ENCODE assay signal across 7 cellular contexts in the genomic region with DNA sequence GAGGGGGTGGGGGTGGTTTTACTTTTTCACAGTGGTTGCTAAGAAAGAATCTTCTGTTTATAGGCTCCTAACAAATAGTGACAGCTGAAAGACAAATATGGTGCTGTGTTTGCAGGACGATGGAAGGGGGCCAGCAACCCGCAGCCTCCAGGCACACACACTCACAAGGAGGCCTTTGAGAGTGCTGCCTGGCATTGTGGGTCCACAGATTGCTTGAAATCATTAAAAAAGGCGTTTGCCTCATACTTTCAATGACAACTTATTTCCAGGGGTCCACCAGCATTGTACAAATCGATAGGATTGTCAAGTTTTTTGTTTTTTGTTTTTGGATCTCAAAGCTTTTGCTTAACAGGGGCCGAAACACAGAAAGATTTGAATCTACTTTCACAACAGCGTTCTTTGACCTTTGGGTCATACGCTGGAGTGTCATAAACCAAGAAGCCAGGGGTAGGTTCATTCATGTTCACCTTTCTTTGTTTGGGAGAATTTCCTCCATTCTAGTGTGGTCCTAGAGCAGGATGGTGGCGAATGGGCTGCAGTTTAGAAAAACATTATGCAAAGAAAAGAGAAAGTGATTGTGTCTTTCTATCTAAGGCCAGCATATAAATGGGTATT. TPM values are rescaled to one million over a fixed set of nuclear protein-coding genes. Genes with fewer than 3 reads are reported as not detected.
DNase-seq lines count a peak whose midpoint lies in the region; ATAC-seq and TF ChIP-seq lines count a peak whose summit lies in the region.

No MANE protein-coding gene starts in this region.

- H3K4me2 ChIP-seq in osteoblast (ENCODE audit: insufficient read depth, low read length) = no peak overlapping the region

- no peaks in the 10 kb centered on the region for H3K79me2 ChIP-seq in osteoblast (ENCODE audit: insufficient read depth, low read length)

- H3K36me3 ChIP-seq in heart right ventricle (no peaks in the 10 kb centered on the region), osteoblast (ENCODE audit: insufficient read depth, low read length) (no peaks in the 10 kb centered on the region), vagina (no peaks in the 10 kb centered on the region)

- no peaks in the 10 kb centered on the region for H4K20me1 ChIP-seq in osteoblast (ENCODE audit: insufficient read depth, low read length)

- peaks cover 0 to 14% (median 0%) of the 10 kb centered on the region in 11 donors for H3K9me3 ChIP-seq in heart right ventricle
- H3K9me3 ChIP-seq in osteoblast (ENCODE audit: low read depth, low read length) = no peaks in the 10 kb centered on the region
- no peaks in the 10 kb centered on the region for H3K9me3 ChIP-seq in vagina

- ATAC-seq in heart right ventricle = peak; percentile 72 to 86 (median 78)

- peaks cover 10 to 47% (median 26%) of the 10 kb centered on the region in 9 donors for H3K4me1 ChIP-seq in heart right ventricle
- peaks cover 14% of the 10 kb centered on the region for H3K4me1 ChIP-seq in osteoblast (ENCODE audit: insufficient read depth, low read length)
- no peaks in the 10 kb centered on the region for H3K4me1 ChIP-seq in vagina

- peak overlapping the region; percentile 53 for H2AFZ ChIP-seq in osteoblast (ENCODE audit: low read length)

- no peak for TF ChIP-seq POLR2A in vagina (IDR thresholded peaks at IDR 0.05)

- WGBS in heart right ventricle, 2 donors = 57 to 63% methylated on average over 8 of the region's 8 CpGs

- H3K27ac ChIP-seq in angular gyrus (ENCODE audit: low read depth, low read length) = peak overlapping the region; percentile 81
- H3K27ac ChIP-seq in heart right ventricle = peak overlapping the region; percentile 73 to 95 (median 90)
- H3K27ac ChIP-seq in osteoblast (ENCODE audit: low read depth, low read length) = peak overlapping the region; percentile 87
- H3K27ac ChIP-seq in vagina = peak overlapping the region; percentile 53

- DNase-seq in heart right ventricle = peak; percentile 63 to 81
- no peak for DNase-seq in osteoblast (ENCODE audit: insufficient read length, low spot score, missing footprints)
- no peak for DNase-seq in vagina (ENCODE audit: extremely low spot score in 2 of 2)
- no peak for DNase-seq in SHP77 (lab: John Stamatoyannopoulos, UW)
- no peak for DNase-seq in activated T-cell treated with anti-CD3 and anti-CD28 coated beads for 4 hours
- DNase-seq in DMS79 treated with DMSO at 0.1 percent for 48 hours (lab: John Stamatoyannopoulos, UW) = no peak

- no peaks in the 10 kb centered on the region for H3K27me3 ChIP-seq in heart right ventricle
- no peaks in the 10 kb centered on the region for H3K27me3 ChIP-seq in osteoblast (ENCODE audit: insufficient read depth, low read length)
- no peaks in the 10 kb centered on the region for H3K27me3 ChIP-seq in vagina

- TF ChIP-seq CTCF in heart right ventricle (IDR thresholded peaks at IDR 0.05) = no peak
- TF ChIP-seq CTCF in osteoblast (IDR thresholded peaks at IDR 0.05; ENCODE audit: extremely low read depth, low read depth, low read length) = no peak
- TF ChIP-seq CTCF in vagina (IDR thresholded peaks at IDR 0.05) = no peak

- intact Hi-C loops in heart right ventricle (cut with DNase I) = loop anchor here in 4 of 10 donors (1.0 to 2.0 kb wide), 3 partner anchors 31 to 34 kb away; a partner anchor contains a TSS
- intact Hi-C loops in vagina (cut with DNase I) = no loop called here

- H3K4me3 ChIP-seq in heart right ventricle (peak overlapping the region in 2 of 10 donors; percentile 5 to 9), osteoblast (ENCODE audit: insufficient read depth, low read length) (no peak overlapping the region), vagina (no peak overlapping the region)

RNA-seq across cellular contexts. Expression of a gene that starts 32.6 kb away (rescaled TPM):
- total RNA-seq in heart right ventricle (100 to 1,000 TPM; 112 to 846 (median 292) TPM), osteoblast (1.8 and 2.2 TPM in 2 replicates), vagina (148 TPM)
- 100 to 1,000 TPM; 120 to 538 TPM for polyA plus RNA-seq in heart right ventricle

Comparison
In these comparisons a context has a peak if more than half of its experiments do, and no peak if none do; other contexts are left out.
1. DNase-seq: peak in heart right ventricle (2 of 2); none in osteoblast (single experiment), vagina (0 of 2), SHP77 (0 of 2), activated T-cell treated with anti-CD3 and anti-CD28 coated beads for 4 hours (single experiment) and DMS79 treated with DMSO at 0.1 percent for 48 hours (single experiment).
2. RNA of a gene that starts 32.6 kb away (total RNA-seq): 112 to 846 TPM in heart right ventricle and 148 TPM in vagina (single experiment); 1.8 to 2.2 TPM in osteoblast; every median in the first group is over 10 times any median in the second.
3. Peak in every context shown above with its lines, with median percentiles within 50 percentile points of each other: H3K27ac ChIP-seq.